In the genomic region with DNA sequence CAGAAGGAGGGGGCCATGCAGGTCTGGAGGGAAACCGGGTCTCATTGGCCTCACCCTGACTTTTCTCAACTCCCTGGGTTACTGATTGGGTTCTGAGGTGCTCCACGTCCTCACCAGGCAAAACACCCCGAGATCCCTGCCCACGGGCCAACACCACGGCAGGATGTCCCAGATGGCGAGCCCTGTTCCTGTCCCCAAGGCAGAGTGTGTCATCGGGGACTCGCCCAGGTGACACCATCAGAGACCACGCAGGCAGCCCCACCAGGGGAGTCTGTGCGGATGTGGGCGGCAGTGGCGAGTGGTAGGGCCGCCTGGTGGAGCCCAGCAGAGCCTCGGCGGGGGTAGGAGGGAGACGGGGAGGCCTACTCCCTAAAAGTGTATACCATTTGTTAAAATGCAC, we compare ENCODE assay signal across 17 cellular contexts.
"Had no signal": no experiment of that assay in that cellular context is flagged by ENCODE, and none has a peak within 500 bp of the region (broad histone marks: within the 10 kb centered on the region; RNA-seq: fewer than 3 reads in every experiment).

No MANE protein-coding gene starts in this region.

- H3K27me3 ChIP-seq: cardiac muscle cell, gastrocnemius medialis, neutrophil, upper lobe of left lung had no signal

- H3K36me3 Mint-ChIP-seq: activated CD8-positive, alpha-beta memory T cell treated with anti-CD3 and anti-CD28 coated beads, Interleukin-2, amount 10 ng/mL, durations not matched to agents 7 days and 5 days; WTC11 had no signal

- H3K4me2 ChIP-seq: smooth muscle cell had no signal

- ATAC-seq: activated CD8-positive, alpha-beta memory T cell treated with anti-CD3 and anti-CD28 coated beads, Interleukin-2, amount 10 ng/mL, durations not matched to agents 7 days and 5 days; gastrocnemius medialis; right cardiac atrium; stimulated activated naive B cell treated with anti-CD40 and anti-IgM and Interleukin-4, amounts not matched to agents 10 μg/mL and 1 μg/mL and 100 μg/mL, for 72 hours; WTC11 had no signal

- H3K27me3 Mint-ChIP-seq: activated CD4-positive, alpha-beta T cell treated with anti-CD3 and anti-CD28 coated beads, Interleukin-2, amount 10 ng/mL, durations not matched to agents 24 days and 14 days; activated CD8-positive, alpha-beta memory T cell treated with anti-CD3 and anti-CD28 coated beads, Interleukin-2, amount 10 ng/mL, durations not matched to agents 7 days and 5 days had no signal

- H3K4me1 Mint-ChIP-seq: activated CD4-positive, alpha-beta T cell treated with anti-CD3 and anti-CD28 coated beads, Interleukin-2, amount 10 ng/mL, durations not matched to agents 24 days and 14 days; stimulated activated naive B cell treated with anti-CD40 and anti-IgM and Interleukin-4, amounts not matched to agents 10 μg/mL and 1 μg/mL and 100 μg/mL, for 72 hours had no signal

- H3K4me3 Mint-ChIP-seq: activated CD4-positive, alpha-beta T cell treated with anti-CD3 and anti-CD28 coated beads, Interleukin-2, amount 10 ng/mL, durations not matched to agents 24 days and 14 days; activated CD8-positive, alpha-beta memory T cell treated with anti-CD3 and anti-CD28 coated beads, Interleukin-2, amount 10 ng/mL, durations not matched to agents 7 days and 5 days; activated T-cell treated with anti-CD3 and anti-CD28 coated beads, Interleukin-2, amount 50 U/mL, for 72 hours; stimulated activated naive B cell treated with anti-CD40 and anti-IgM and Interleukin-4, amounts not matched to agents 10 μg/mL and 1 μg/mL and 100 μg/mL, for 72 hours; T-helper 1 cell treated with Interleukin-12 subunit alpha and Interleukin-12 subunit beta and Interleukin-4 antibody, amounts not matched to agents 30 μg/mL and 1 μg/mL, for 36 hours; WTC11 had no signal

- H3K27ac ChIP-seq: cardiac muscle cell, epithelial cell of prostate, gastrocnemius medialis, neutrophil, upper lobe of left lung had no signal

- H3K9me3 ChIP-seq: gastrocnemius medialis, neutrophil, upper lobe of left lung had no signal

- H3K9me3 Mint-ChIP-seq: activated CD4-positive, alpha-beta T cell treated with anti-CD3 and anti-CD28 coated beads, Interleukin-2, amount 10 ng/mL, durations not matched to agents 24 days and 14 days; activated T-cell treated with anti-CD3 and anti-CD28 coated beads, Interleukin-2, amount 50 U/mL, for 72 hours; T-helper 1 cell treated with Interleukin-12 subunit alpha and Interleukin-12 subunit beta and Interleukin-4 antibody, amounts not matched to agents 30 μg/mL and 1 μg/mL, for 36 hours; WTC11 had no signal

- H3K27ac Mint-ChIP-seq: activated CD4-positive, alpha-beta T cell treated with anti-CD3 and anti-CD28 coated beads, Interleukin-2, amount 10 ng/mL, durations not matched to agents 24 days and 14 days; activated CD8-positive, alpha-beta memory T cell treated with anti-CD3 and anti-CD28 coated beads, Interleukin-2, amount 10 ng/mL, durations not matched to agents 7 days and 5 days; activated T-cell treated with anti-CD3 and anti-CD28 coated beads, Interleukin-2, amount 50 U/mL, for 72 hours; stimulated activated naive B cell treated with anti-CD40 and anti-IgM and Interleukin-4, amounts not matched to agents 10 μg/mL and 1 μg/mL and 100 μg/mL, for 72 hours; T-helper 1 cell treated with Interleukin-12 subunit alpha and Interleukin-12 subunit beta and Interleukin-4 antibody, amounts not matched to agents 30 μg/mL and 1 μg/mL, for 36 hours had no signal

- FAIRE-seq: keratinocyte had no signal

- DNase-seq: activated CD4-positive, alpha-beta T cell treated with anti-CD3 and anti-CD28 coated beads, Interleukin-2, amount 10 ng/mL, durations not matched to agents 24 days and 14 days; activated CD8-positive, alpha-beta memory T cell treated with anti-CD3 and anti-CD28 coated beads, Interleukin-2, amount 10 ng/mL, durations not matched to agents 7 days and 5 days; activated naive CD4-positive, alpha-beta T cell treated with Interleukin-2 at 50 U/mL for 16 hours; cortex of kidney; effector CD8-positive, alpha-beta T cell; gastrocnemius medialis; stimulated activated naive B cell treated with anti-CD40 and anti-IgM and Interleukin-4, amounts not matched to agents 10 μg/mL and 1 μg/mL and 100 μg/mL, for 72 hours had no signal
